8 cellular contexts compared by ENCODE assay signal in genomic region chr11:5683636-5684387, GRCh38. TPM values are rescaled to one million over a fixed set of nuclear protein-coding genes. Genes with fewer than 3 reads are reported as not detected.
DNase-seq lines count a peak whose midpoint lies in the region; ATAC-seq and TF ChIP-seq lines count a peak whose summit lies in the region.
"Not testable (repeated sequence)": the region's sequence is repeated elsewhere in the genome, so short reads cannot be mapped to it uniquely, and the experiment has no call there.

No MANE protein-coding gene starts in this region.

- not testable (repeated sequence) for H3K9me3 ChIP-seq in CD4-positive, alpha-beta T cell (ENCODE audit: control insufficient read depth, low read length); HUES6 (ENCODE audit: control insufficient read depth, insufficient read depth, low read depth, low read length); liver (ENCODE audit: control insufficient read depth in 4 of 4, low read length in 3 of 4); psoas muscle; testis

- not testable (repeated sequence) for TF ChIP-seq RAD21 in liver (IDR thresholded peaks at IDR 0.05)

- not testable (repeated sequence) for H3K9me3 Mint-ChIP-seq in CD4-positive, alpha-beta T cell; activated naive CD8-positive, alpha-beta T cell (ENCODE audit: low read depth); endothelial cell (ENCODE audit: unreplicated experiment)

- H3K27me3 ChIP-seq in CD4-positive, alpha-beta T cell (ENCODE audit: control insufficient read depth, insufficient read depth, low read length); HUES6 (ENCODE audit: control insufficient read depth, insufficient read depth, low read length); liver (ENCODE audit: control insufficient read depth in 4 of 4, insufficient read depth in 4 of 4, low read length in 3 of 4); psoas muscle (ENCODE audit: insufficient read depth in 3 of 3, low read length in 2 of 3); testis: not testable (repeated sequence)

- POLR2A ChIA-PET in CD4-positive, alpha-beta T cell (lab: Charles Lee), result interaction anchor here (0.6 to 1.8 kb wide), 13 partner anchors 10 to 84 kb away, joined by 3 to 8 read pairs (median 5); partner anchors contain the start of gene TRIM34

- H3K36me3 ChIP-seq in HUES6 (ENCODE audit: control insufficient read depth, insufficient read depth, low read length), result peaks cover 14% of the 10 kb centered on the region
- peaks cover 2 to 12% (median 4%) of the 10 kb centered on the region in 4 donors for H3K36me3 ChIP-seq in liver (ENCODE audit: control insufficient read depth in 4 of 4, insufficient read depth in 3 of 4, low read depth in 1 of 4, low read length in 3 of 4)
- H3K36me3 ChIP-seq in psoas muscle (ENCODE audit: insufficient read depth in 1 of 2, low read depth in 1 of 2); testis (ENCODE audit: low read depth, missing control alignments): not testable (repeated sequence)

- H3K27ac Mint-ChIP-seq in CD4-positive, alpha-beta T cell, result peak overlapping the region; percentile 88
- peak overlapping the region; percentile 97 for H3K27ac Mint-ChIP-seq in activated naive CD8-positive, alpha-beta T cell
- peak overlapping the region; percentile 100 for H3K27ac Mint-ChIP-seq in endothelial cell (ENCODE audit: unreplicated experiment)

- not testable (repeated sequence) for H3K4me1 ChIP-seq in HUES6 (ENCODE audit: control insufficient read depth, insufficient read depth, low read length); psoas muscle; testis
- peaks cover 0 to 21% (median 4%) of the 10 kb centered on the region in 4 donors for H3K4me1 ChIP-seq in liver (ENCODE audit: control insufficient read depth in 4 of 4, insufficient read depth in 4 of 4, low read length in 3 of 4)

- H3K27ac ChIP-seq in CD4-positive, alpha-beta T cell (ENCODE audit: low read depth, low read length), result peak overlapping the region; percentile 89
- H3K27ac ChIP-seq in HUES6 (ENCODE audit: low read depth, low read length), result peak overlapping the region; percentile 79; the same call in 1 of the 2 replicates
- peak overlapping the region; percentile 62 for H3K27ac ChIP-seq in VCaP
- peak overlapping the region; percentile 91 to 96 for H3K27ac ChIP-seq in liver (ENCODE audit: low read depth in 1 of 2, low read length in 2 of 2)
- peak overlapping the region; percentile 83 for H3K27ac ChIP-seq in psoas muscle
- H3K27ac ChIP-seq in testis, result peak overlapping the region; percentile 89 to 91

- H3K36me3 Mint-ChIP-seq in CD4-positive, alpha-beta T cell (ENCODE audit: low read depth), result peaks cover 41% of the 10 kb centered on the region
- H3K36me3 Mint-ChIP-seq in activated naive CD8-positive, alpha-beta T cell, result not testable (repeated sequence)
- H3K36me3 Mint-ChIP-seq in endothelial cell (ENCODE audit: low read depth, unreplicated experiment), result peaks cover 52% of the 10 kb centered on the region

- DNase-seq in CD4-positive, alpha-beta T cell, result peak in 7 of 10 experiments; percentile 2 to 31 (median 14)
- DNase-seq in endothelial cell (ENCODE audit: low spot score); psoas muscle; testis: not testable (repeated sequence)

- CTCF ChIA-PET in CD4-positive, alpha-beta T cell (lab: Charles Lee), result interaction anchor here (0.6 to 2.6 kb wide), 11 partner anchors 10 to 109 kb away, joined by 3 to 12 read pairs (median 3); partner anchors contain the start of gene TRIM34

- H3K4me3 ChIP-seq in HUES6 (ENCODE audit: low read depth, low read length) (peak overlapping the region; percentile 60), liver (ENCODE audit: low read depth in 1 of 3, low read length in 3 of 3) (peak overlapping the region; percentile 55 to 74 (median 67)), psoas muscle (peak overlapping the region; percentile 64), testis (peak overlapping the region in 1 of 2 donors; percentile 53)

- peaks cover 71% of the 10 kb centered on the region for H3K4me1 Mint-ChIP-seq in CD4-positive, alpha-beta T cell (ENCODE audit: low read depth)
- peaks cover 58% of the 10 kb centered on the region for H3K4me1 Mint-ChIP-seq in activated naive CD8-positive, alpha-beta T cell (ENCODE audit: low read depth)
- peaks cover 20% of the 10 kb centered on the region for H3K4me1 Mint-ChIP-seq in endothelial cell (ENCODE audit: unreplicated experiment)

- H3K4me3 Mint-ChIP-seq in CD4-positive, alpha-beta T cell, result peak overlapping the region; percentile 94
- peak overlapping the region; percentile 95 for H3K4me3 Mint-ChIP-seq in activated naive CD8-positive, alpha-beta T cell
- peak overlapping the region; percentile 91 for H3K4me3 Mint-ChIP-seq in endothelial cell (ENCODE audit: unreplicated experiment)

- TF ChIP-seq POLR2A in testis (IDR thresholded peaks at IDR 0.05), result not testable (repeated sequence)

- intact Hi-C loops in CD4-positive, alpha-beta T cell (cut with DNase I, micrococcal nuclease), result loop anchor here (1.0 to 10.0 kb wide), 8 partner anchors 28 to 1289 kb away; partner anchors contain the start of genes OR52N2 (in 2 of the 2), TRIM34 (in 2 of the 2), CNGA4 (in 1 of the 2) and FHIP1B (in 1 of the 2)
- intact Hi-C loops in psoas muscle (cut with DNase I); testis (cut with DNase I; ENCODE audit: low total_unique reads): not testable (repeated sequence)

- not testable (repeated sequence) for TF ChIP-seq CTCF in CD4-positive, alpha-beta T cell (IDR thresholded peaks at IDR 0.05); VCaP (conservative IDR thresholded peaks at IDR 0.05); endothelial cell (IDR thresholded peaks at IDR 0.05; ENCODE audit: unreplicated experiment); liver (IDR thresholded peaks at IDR 0.05; ENCODE audit: low read depth, low read length, missing input control); psoas muscle (IDR thresholded peaks at IDR 0.05); testis (IDR thresholded peaks at IDR 0.05)

- not testable (repeated sequence) for ATAC-seq in CD4-positive, alpha-beta T cell (ENCODE audit: poor library complexity); psoas muscle

- H3K9ac ChIP-seq in HUES6 (ENCODE audit: low read length) (peak overlapping the region; percentile 80), liver (ENCODE audit: low read depth in 1 of 2, low read length in 2 of 2) (peak overlapping the region; percentile 90 to 92)

- not testable (repeated sequence) for H3K27me3 Mint-ChIP-seq in CD4-positive, alpha-beta T cell; activated naive CD8-positive, alpha-beta T cell
- peaks cover 20% of the 10 kb centered on the region for H3K27me3 Mint-ChIP-seq in endothelial cell (ENCODE audit: unreplicated experiment)

- 60% methylated on average over 13 of the region's 15 CpGs for WGBS in liver
- WGBS in psoas muscle, 3 donors, result 63 to 80% (median 64%) methylated on average over 13 to 15 of the region's 15 CpGs
- 58 to 71% methylated on average over 15 of the region's 15 CpGs for WGBS in testis, 2 donors

RNA-seq across cellular contexts. Expression of gene TRIM5, which starts 1.1 kb away (rescaled TPM):
- 1 to 10 TPM; 5.9 to 8.0 TPM for total RNA-seq in CD4-positive, alpha-beta T cell
- 114 TPM for total RNA-seq in endothelial cell (ENCODE audit: unreplicated experiment)
- 10 to 100 TPM; 16.3 to 20.2 TPM for total RNA-seq in liver
- polyA plus RNA-seq in liver, result 1 to 10 TPM; 7.8 to 9.9 TPM
- 1 to 10 TPM; 1.1 to 6.3 (median 3.0) TPM for total RNA-seq in psoas muscle
- 1 to 10 TPM in 2 of 3 donors, under 1 TPM in 1; 0.98 to 2.6 (median 1.6) TPM for polyA plus RNA-seq in psoas muscle
- 10 to 100 TPM; 10.8 to 16.2 TPM for total RNA-seq in testis
- polyA plus RNA-seq in testis (ENCODE audit: insufficient read depth, low read depth, low replicate concordance), result 8.8 TPM

RNA-seq across cellular contexts. Expression of gene TRIM22, which starts 5.8 kb away (rescaled TPM):
- 100 to 1,000 TPM; 198 to 206 TPM for total RNA-seq in CD4-positive, alpha-beta T cell
- total RNA-seq in endothelial cell (ENCODE audit: unreplicated experiment), result 1.2 TPM
- 10 to 100 TPM; 11.5 to 21.6 TPM for total RNA-seq in liver
- 1 to 10 TPM; 3.6 to 7.6 TPM for polyA plus RNA-seq in liver
- total RNA-seq in psoas muscle, result 10 to 100 TPM in 1 of 4 donors, 1 to 10 TPM in 3; 6.2 to 12.4 (median 7.9) TPM
- 1 to 10 TPM; 5.1 to 5.6 (median 5.5) TPM for polyA plus RNA-seq in psoas muscle
- total RNA-seq in testis, result 10 to 100 TPM; 25.0 to 30.3 TPM
- polyA plus RNA-seq in testis (ENCODE audit: insufficient read depth, low read depth, low replicate concordance), result 25.0 TPM

RNA-seq across cellular contexts. Expression of gene OR56B1, which starts 52.4 kb away (rescaled TPM):
- total RNA-seq in CD4-positive, alpha-beta T cell, result under 1 TPM; 0.14 to 0.17 TPM
- total RNA-seq in endothelial cell (ENCODE audit: unreplicated experiment) (not detected), liver (not detected), psoas muscle (not detected), testis (under 1 TPM; 0.16 to 0.25 TPM)
- polyA plus RNA-seq in liver (not detected), psoas muscle (not detected), testis (ENCODE audit: insufficient read depth, low read depth, low replicate concordance) (not detected)

RNA-seq across cellular contexts. Expression of gene TRIM34, which starts 59.0 kb away (rescaled TPM):
- 1 to 10 TPM; 3.0 to 3.5 TPM for total RNA-seq in CD4-positive, alpha-beta T cell
- total RNA-seq in endothelial cell (ENCODE audit: unreplicated experiment) (0.64 TPM), liver (1 to 10 TPM; 2.8 to 3.8 TPM), psoas muscle (1 to 10 TPM in 1 of 4 donors, under 1 TPM in 3; 0.48 to 1.3 (median 0.89) TPM), testis (1 to 10 TPM; 6.5 to 7.6 TPM)
- polyA plus RNA-seq in liver (1 to 10 TPM; 1.7 to 2.2 TPM), psoas muscle (under 1 TPM; 0.55 to 0.79 (median 0.67) TPM), testis (ENCODE audit: insufficient read depth, low read depth, low replicate concordance) (6.5 TPM)

Comparison
In these comparisons a context has a peak if more than half of its experiments do, and no peak if none do; other contexts are left out.
1. RNA of gene TRIM22, which starts 5.8 kb away (total RNA-seq): 198 to 206 TPM in CD4-positive, alpha-beta T cell; 25.0 to 30.3 TPM in testis, 11.5 to 21.6 TPM in liver, 6.2 to 12.4 TPM in psoas muscle and 1.2 TPM in endothelial cell (single experiment); every median in the first group is over 4 times any median in the second.
2. Peak in every context shown above with its lines, with median percentiles within 50 percentile points of each other: H3K27ac ChIP-seq, H3K27ac Mint-ChIP-seq and H3K4me3 Mint-ChIP-seq.